ENCODE assay signal across 1 cellular context in genomic region chr5:94111209-94112004, GRCh38.
TF ChIP-seq lines count a peak whose summit lies in the region.

No MANE protein-coding gene starts in this region.

TF ChIP-seq in K562, 482 proteins besides CTCF, POLR2A, EP300 and RAD21 (continued from another document and continues in another):
- TF ChIP-seq HMGXB4 (CRISPR knock-in tag; IDR thresholded peaks at IDR 0.05) (no peak), U2AF2 (optimal IDR thresholded peaks at IDR 0.05; ENCODE audit: low read depth, low read length) (no peak), NKRF (IDR thresholded peaks at IDR 0.05; ENCODE audit: borderline replicate concordance) (no peak; the same call in 1 of the 2 replicates), FOXJ3 (CRISPR knock-in tag; IDR thresholded peaks at IDR 0.05) (no peak), E2F8 (IDR thresholded peaks at IDR 0.05; ENCODE audit: low read depth, partially characterized antibody) (peak; percentile 91), ZBTB2 (IDR thresholded peaks at IDR 0.05) (peak; percentile 96), SFPQ (IDR thresholded peaks at IDR 0.05; ENCODE audit: low read depth, low read length) (no peak), ZNF143 (CRISPR knock-in tag; IDR thresholded peaks at IDR 0.05) (no peak), CBX3 (IDR thresholded peaks at IDR 0.05; ENCODE audit: borderline replicate concordance in 1 of 2, low read length in 2 of 2) (peak in 1 of 2 experiments; percentile 41; a peak in 1 of 3 replicates), ZNF41 (CRISPR knock-in tag; conservative IDR thresholded peaks at IDR 0.05) (no peak; the same call in 1 of the 2 replicates), ZKSCAN1 (IDR thresholded peaks at IDR 0.05; ENCODE audit: low read depth, low read length) (no peak), DMBX1 (CRISPR knock-in tag; IDR thresholded peaks at IDR 0.05; ENCODE audit: borderline replicate concordance) (no peak), LEF1 (IDR thresholded peaks at IDR 0.05) (no peak), EZH2 (IDR thresholded peaks at IDR 0.05; ENCODE audit: borderline replicate concordance, low read depth, low read length) (no peak), XRCC5 (IDR thresholded peaks at IDR 0.05; ENCODE audit: low read depth, low read length) (no peak), TEAD1 (CRISPR knock-in tag; IDR thresholded peaks at IDR 0.05) (no peak; a peak in 1 of 4 replicates), ZBTB12 (CRISPR knock-in tag; IDR thresholded peaks at IDR 0.05) (peak; percentile 88), ZMIZ1 (IDR thresholded peaks at IDR 0.05; ENCODE audit: low read depth in 2 of 2, low read length in 2 of 2) (no peak), ZNF785 (CRISPR knock-in tag; IDR thresholded peaks at IDR 0.05) (no peak), NFXL1 (CRISPR knock-in tag; IDR thresholded peaks at IDR 0.05) (no peak), BCOR (IDR thresholded peaks at IDR 0.05) (no peak), ZBTB1 (CRISPR knock-in tag; IDR thresholded peaks at IDR 0.05; ENCODE audit: borderline replicate concordance, low read depth) (no peak), PURB (CRISPR knock-in tag; IDR thresholded peaks at IDR 0.05; ENCODE audit: low read depth) (no peak), ZZZ3 (IDR thresholded peaks at IDR 0.05) (no peak), NR2F6 (CRISPR knock-in tag; IDR thresholded peaks at IDR 0.05) (no peak), ZNF12 (CRISPR knock-in tag; IDR thresholded peaks at IDR 0.05) (no peak), C11orf30 (IDR thresholded peaks at IDR 0.05; ENCODE audit: low read depth) (0 out of 2 replicates have a peak, but pooled peaks have one; percentile 32), MXD1 (CRISPR knock-in tag; IDR thresholded peaks at IDR 0.05; ENCODE audit: borderline replicate concordance, poor library complexity, severe bottlenecking) (no peak), RFX1 (IDR thresholded peaks at IDR 0.05) (peak; percentile 32; the same call in 1 of the 2 replicates), ZNF197 (CRISPR knock-in tag; IDR thresholded peaks at IDR 0.05; ENCODE audit: low read depth) (no peak), MBD2 (IDR thresholded peaks at IDR 0.05; ENCODE audit: borderline replicate concordance, low read depth) (peak; percentile 68), ZNF830 (CRISPR knock-in tag; IDR thresholded peaks at IDR 0.05) (no peak), ERF (CRISPR knock-in tag; IDR thresholded peaks at IDR 0.05) (no peak), TEAD2 (tag; IDR thresholded peaks at IDR 0.05) (no peak), ZNF347 (CRISPR knock-in tag; IDR thresholded peaks at IDR 0.05; ENCODE audit: low read depth) (no peak), HINFP (tag; conservative IDR thresholded peaks at IDR 0.05; ENCODE audit: low read depth) (no peak), ATF6 (CRISPR knock-in tag; IDR thresholded peaks at IDR 0.05) (no peak), SUPT5H (IDR thresholded peaks at IDR 0.05) (peak; percentile 79), MTA1 (IDR thresholded peaks at IDR 0.05; ENCODE audit: borderline replicate concordance) (peak; percentile 80), HNRNPK (IDR thresholded peaks at IDR 0.05; ENCODE audit: low read depth, low read length, poor library complexity, severe bottlenecking) (no peak), RB1 (IDR thresholded peaks at IDR 0.05; ENCODE audit: low read depth) (no peak), ZNF75A (CRISPR knock-in tag; IDR thresholded peaks at IDR 0.05) (no peak), THAP7 (CRISPR knock-in tag; IDR thresholded peaks at IDR 0.05) (no peak), U2AF1 (optimal IDR thresholded peaks at IDR 0.05; ENCODE audit: low read depth, low read length) (no peak), SNRNP70 (optimal IDR thresholded peaks at IDR 0.05; ENCODE audit: low read depth, low read length) (no peak), NFATC3 (IDR thresholded peaks at IDR 0.05) (0 out of 2 replicates have a peak, but pooled peaks have one; percentile 51)
